Comparison of ENCODE assay signal across 1 cellular context in the genomic region with DNA sequence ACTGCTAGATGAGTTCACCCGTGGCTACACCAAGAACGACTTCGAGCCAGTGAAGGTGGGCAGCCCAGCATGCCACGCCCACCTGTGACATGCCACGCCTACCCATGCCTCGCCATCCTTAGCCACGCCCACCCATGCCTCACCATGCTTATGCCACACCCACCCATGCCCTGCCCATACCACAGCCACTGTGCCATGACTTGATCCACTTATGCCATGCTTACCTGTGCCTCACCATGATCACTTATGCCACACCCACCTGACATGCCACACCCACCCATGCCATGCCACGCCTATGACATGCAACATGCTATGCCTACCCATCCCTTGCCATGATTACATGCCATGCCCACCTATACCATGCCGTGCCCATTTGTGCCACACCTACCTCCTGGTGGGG.
TF ChIP-seq lines count a peak whose summit lies in the region.

No MANE protein-coding gene starts in this region.

TF ChIP-seq in IMR-90, 13 proteins besides CTCF, POLR2A, EP300 and RAD21:
- TF ChIP-seq MAZ (IDR thresholded peaks at IDR 0.05; ENCODE audit: borderline replicate concordance, low read depth, low read length), result no peak
- TF ChIP-seq BHLHE40 (IDR thresholded peaks at IDR 0.05; ENCODE audit: low read depth, low read length), result no peak
- TF ChIP-seq RCOR1 (IDR thresholded peaks at IDR 0.05; ENCODE audit: insufficient replicate concordance, low read length), result no peak
- peak; percentile 76 for TF ChIP-seq MXI1 (IDR thresholded peaks at IDR 0.05; ENCODE audit: borderline replicate concordance, low read depth, low read length)
